In the genomic region with DNA sequence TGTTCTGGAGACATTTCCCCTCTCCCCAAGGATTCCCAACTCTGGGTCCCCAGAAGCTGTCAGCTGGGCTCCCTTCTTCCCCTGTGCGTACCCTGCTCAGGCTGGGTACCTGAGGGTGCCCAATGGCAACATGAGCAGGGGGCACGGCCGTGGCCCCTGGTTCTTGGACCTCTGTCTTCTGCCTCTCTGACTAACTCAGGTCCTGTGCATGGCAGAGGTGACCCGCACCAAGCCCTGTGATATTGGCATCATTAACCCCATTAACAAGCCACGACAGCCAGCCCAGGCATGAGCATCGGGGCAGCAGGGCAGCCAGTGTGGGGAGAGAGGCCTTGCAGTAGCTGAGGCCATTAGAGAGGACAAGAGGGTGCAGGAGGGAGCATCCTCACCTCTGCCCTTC, we compare ENCODE assay signal across 24 cellular contexts. TPM values are rescaled to one million over a fixed set of nuclear protein-coding genes. Genes with fewer than 3 reads are reported as not detected.
DNase-seq lines count a peak whose midpoint lies in the region; ATAC-seq and TF ChIP-seq lines count a peak whose summit lies in the region.
"Had no signal": no experiment of that assay in that cellular context is flagged by ENCODE, and none has a peak within 500 bp of the region (broad histone marks: within the 10 kb centered on the region; RNA-seq: fewer than 3 reads in every experiment).

No MANE protein-coding gene starts in this region.

- no peak overlapping the region for H3K4ac ChIP-seq in neuronal stem cell (ENCODE audit: low read length)

- H3K27ac ChIP-seq in right atrium auricular region: no peak overlapping the region
- no peak overlapping the region for H3K27ac ChIP-seq in RWPE2 (ENCODE audit: poor library complexity, severe bottlenecking)
- no peak overlapping the region for H3K27ac ChIP-seq in left ventricle myocardium inferior (replicated peaks)
- H3K27ac ChIP-seq in neuronal stem cell (replicated peaks; ENCODE audit: low read length): no peak overlapping the region
- no peak overlapping the region for H3K27ac ChIP-seq in GM23248
- H3K27ac ChIP-seq: 22Rv1, A549, C4-2B, HL-60 had no signal

- H3K9me3 ChIP-seq in right atrium auricular region (no peaks in the 10 kb centered on the region), RWPE2 (ENCODE audit: severe bottlenecking) (no peaks in the 10 kb centered on the region), left ventricle myocardium inferior (replicated peaks) (no peaks in the 10 kb centered on the region), neuronal stem cell (replicated peaks in 1 of 2; ENCODE audit: control insufficient read depth in 2 of 2, insufficient read depth in 1 of 2, low read depth in 1 of 2, low read length in 2 of 2) (peaks cover 0 to 2% of the 10 kb centered on the region in 2 donors), GM23248 (ENCODE audit: low read depth) (no peaks in the 10 kb centered on the region)
- H3K9me3 ChIP-seq: A549, Caco-2 had no signal

- peak overlapping the region; percentile 93 for H2BK12ac ChIP-seq in neuronal stem cell (ENCODE audit: low read length)

- H3K9me2 ChIP-seq in GM23248 (ENCODE audit: insufficient read depth): no peaks in the 10 kb centered on the region

- no peaks in the 10 kb centered on the region for H3K36me3 ChIP-seq in right atrium auricular region
- H3K36me3 ChIP-seq in RWPE2 (ENCODE audit: low read depth): no peaks in the 10 kb centered on the region
- H3K36me3 ChIP-seq in left ventricle myocardium inferior: no peaks in the 10 kb centered on the region
- no peaks in the 10 kb centered on the region for H3K36me3 ChIP-seq in neuronal stem cell (replicated peaks in 1 of 2; ENCODE audit: control insufficient read depth in 2 of 2, insufficient read depth in 2 of 2, low read length in 2 of 2)
- no peaks in the 10 kb centered on the region for H3K36me3 ChIP-seq in GM23248 (ENCODE audit: low read depth)

- peaks cover 21% of the 10 kb centered on the region for H3K4me1 Mint-ChIP-seq in stimulated activated effector memory CD8-positive, alpha-beta T cell treated with anti-CD3 and anti-CD28 coated beads, Interleukin-12 subunit alpha, Interleukin-12 subunit beta, amount 100 ng/mL, for 72 hours
- no peaks in the 10 kb centered on the region for H3K4me1 Mint-ChIP-seq in stimulated activated memory B cell treated with anti-CD40 and anti-IgM and Interleukin-4, amounts not matched to agents 10 μg/mL and 1 μg/mL and 100 μg/mL, for 72 hours
- H3K4me1 Mint-ChIP-seq: GM23338 had no signal

- no peak overlapping the region for H2AFZ ChIP-seq in neuronal stem cell (ENCODE audit: low read length)
- H2AFZ ChIP-seq in GM23248: no peak overlapping the region
- H2AFZ ChIP-seq: GM23338 had no signal

- TF ChIP-seq CTCF in right atrium auricular region (IDR thresholded peaks at IDR 0.05): no peak
- TF ChIP-seq CTCF in RWPE2 (IDR thresholded peaks at IDR 0.05; ENCODE audit: poor library complexity, severe bottlenecking): no peak
- no peak for TF ChIP-seq CTCF in left ventricle myocardium inferior (IDR thresholded peaks at IDR 0.05; ENCODE audit: borderline replicate concordance)

- no peaks in the 10 kb centered on the region for H3K27me3 ChIP-seq in right atrium auricular region
- H3K27me3 ChIP-seq in RWPE2 (ENCODE audit: insufficient read depth, poor library complexity, severe bottlenecking): no peaks in the 10 kb centered on the region
- H3K27me3 ChIP-seq in left ventricle myocardium inferior (ENCODE audit: low read depth): peaks cover 51% of the 10 kb centered on the region
- H3K27me3 ChIP-seq in neuronal stem cell (ENCODE audit: control insufficient read depth in 3 of 3, insufficient read depth in 3 of 3, low read depth in 1 of 3, low read length in 3 of 3): peaks cover 0 to 4% (median 0%) of the 10 kb centered on the region in 3 experiments
- H3K27me3 ChIP-seq in GM23248 (replicated peaks; ENCODE audit: insufficient read depth): no peaks in the 10 kb centered on the region

- no peak overlapping the region for H3K27ac Mint-ChIP-seq in stimulated activated effector memory CD8-positive, alpha-beta T cell treated with anti-CD3 and anti-CD28 coated beads, Interleukin-12 subunit alpha, Interleukin-12 subunit beta, amount 100 ng/mL, for 72 hours
- no peak overlapping the region for H3K27ac Mint-ChIP-seq in stimulated activated memory B cell treated with anti-CD40 and anti-IgM and Interleukin-4, amounts not matched to agents 10 μg/mL and 1 μg/mL and 100 μg/mL, for 72 hours
- H3K27ac Mint-ChIP-seq: CD4-positive, alpha-beta T cell; GM23338 had no signal

- WGBS in neuronal stem cell (ENCODE audit: extremely low coverage in 2 of 2, insufficient read length in 2 of 2, insufficient replicate concordance in 1 of 2), 2 donors: no CpG with 5 or more reads among the region's 6 CpGs
- 81 to 86% methylated on average over 6 of the region's 6 CpGs for WGBS in GM23248 (ENCODE audit: low coverage in 1 of 2, low lambda C conversion rate in 2 of 2, missing lambda C conversion rate in 2 of 2), 2 experiments

- H3K4me3 ChIP-seq in right atrium auricular region: no peak overlapping the region
- no peak overlapping the region for H3K4me3 ChIP-seq in RWPE2 (ENCODE audit: severe bottlenecking)
- H3K4me3 ChIP-seq in left ventricle myocardium inferior: no peak overlapping the region
- H3K4me3 ChIP-seq in neuronal stem cell (ENCODE audit: low read length in 2 of 2): no peak overlapping the region
- no peak overlapping the region for H3K4me3 ChIP-seq in GM23248
- H3K4me3 ChIP-seq: A549, GM23338 had no signal

- H4K8ac ChIP-seq in neuronal stem cell (ENCODE audit: low read depth, low read length): no peak overlapping the region

- H3K9me3 Mint-ChIP-seq in stimulated activated effector memory CD8-positive, alpha-beta T cell treated with anti-CD3 and anti-CD28 coated beads, Interleukin-12 subunit alpha, Interleukin-12 subunit beta, amount 100 ng/mL, for 72 hours: peaks cover 4% of the 10 kb centered on the region
- peaks cover 22% of the 10 kb centered on the region for H3K9me3 Mint-ChIP-seq in stimulated activated memory B cell treated with anti-CD40 and anti-IgM and Interleukin-4, amounts not matched to agents 10 μg/mL and 1 μg/mL and 100 μg/mL, for 72 hours
- H3K9me3 Mint-ChIP-seq: CD4-positive, alpha-beta T cell had no signal

- H3K23ac ChIP-seq in neuronal stem cell (ENCODE audit: low read depth, low read length, poor library complexity): peak overlapping the region; percentile 22

- H3K27me3 Mint-ChIP-seq in stimulated activated memory B cell treated with anti-CD40 and anti-IgM and Interleukin-4, amounts not matched to agents 10 μg/mL and 1 μg/mL and 100 μg/mL, for 72 hours: peaks cover 13% of the 10 kb centered on the region

- no peak overlapping the region for H3K4me3 Mint-ChIP-seq in stimulated activated effector memory CD8-positive, alpha-beta T cell treated with anti-CD3 and anti-CD28 coated beads, Interleukin-12 subunit alpha, Interleukin-12 subunit beta, amount 100 ng/mL, for 72 hours
- H3K4me3 Mint-ChIP-seq in stimulated activated memory B cell treated with anti-CD40 and anti-IgM and Interleukin-4, amounts not matched to agents 10 μg/mL and 1 μg/mL and 100 μg/mL, for 72 hours: no peak overlapping the region
- H3K4me3 Mint-ChIP-seq: CD4-positive, alpha-beta T cell; GM23338 had no signal

- peaks cover 53% of the 10 kb centered on the region for H3K79me2 ChIP-seq in GM23248 (ENCODE audit: insufficient read depth)

- H2AK5ac ChIP-seq in neuronal stem cell (ENCODE audit: low read depth, low read length): peak overlapping the region; percentile 100

- no peak for ATAC-seq in Right ventricle myocardium inferior
- ATAC-seq in RWPE2 (ENCODE audit: low read depth): no peak
- ATAC-seq in stimulated activated effector memory CD8-positive, alpha-beta T cell treated with anti-CD3 and anti-CD28 coated beads, Interleukin-12 subunit alpha, Interleukin-12 subunit beta, amount 100 ng/mL, for 72 hours: no peak
- ATAC-seq in stimulated activated memory B cell treated with anti-CD40 and anti-IgM and Interleukin-4, amounts not matched to agents 10 μg/mL and 1 μg/mL and 100 μg/mL, for 72 hours: no peak
- ATAC-seq: A549, GM23338 had no signal

- no peaks in the 10 kb centered on the region for H3K36me3 Mint-ChIP-seq in stimulated activated effector memory CD8-positive, alpha-beta T cell treated with anti-CD3 and anti-CD28 coated beads, Interleukin-12 subunit alpha, Interleukin-12 subunit beta, amount 100 ng/mL, for 72 hours
- H3K36me3 Mint-ChIP-seq in stimulated activated memory B cell treated with anti-CD40 and anti-IgM and Interleukin-4, amounts not matched to agents 10 μg/mL and 1 μg/mL and 100 μg/mL, for 72 hours: no peaks in the 10 kb centered on the region

- peak overlapping the region; percentile 99 for H2BK15ac ChIP-seq in neuronal stem cell (ENCODE audit: low read length)

- H3K4me2 ChIP-seq in neuronal stem cell (ENCODE audit: insufficient read depth, low read length, poor library complexity, severe bottlenecking) (no peak overlapping the region), GM23248 (ENCODE audit: unreplicated experiment) (no peak overlapping the region)
- H3K4me2 ChIP-seq: A549, GM23338 had no signal

- H3K4me1 ChIP-seq in right atrium auricular region: no peaks in the 10 kb centered on the region
- H3K4me1 ChIP-seq in RWPE2 (ENCODE audit: insufficient read depth, poor library complexity, severe bottlenecking): no peaks in the 10 kb centered on the region
- no peaks in the 10 kb centered on the region for H3K4me1 ChIP-seq in left ventricle myocardium inferior
- peaks cover 0 to 6% of the 10 kb centered on the region in 2 donors for H3K4me1 ChIP-seq in neuronal stem cell (ENCODE audit: control insufficient read depth in 2 of 2, insufficient read depth in 1 of 2, low read depth in 1 of 2, low read length in 2 of 2)
- no peaks in the 10 kb centered on the region for H3K4me1 ChIP-seq in GM23248 (ENCODE audit: insufficient read depth)
- H3K4me1 ChIP-seq: A549, Caco-2 had no signal

- peak overlapping the region; percentile 93 for H2BK120ac ChIP-seq in neuronal stem cell (ENCODE audit: low read depth, low read length)

- peak overlapping the region; percentile 88 for H3K18ac ChIP-seq in neuronal stem cell (ENCODE audit: low read length)

- H2BK5ac ChIP-seq in neuronal stem cell (ENCODE audit: low read length): peak overlapping the region; percentile 33

- peak overlapping the region; percentile 59 for H3K14ac ChIP-seq in neuronal stem cell (ENCODE audit: low read length)

- intact Hi-C loops in Right ventricle myocardium inferior (cut with DNase I) (no loop called here), left ventricle myocardium inferior (cut with micrococcal nuclease) (no loop called here)

- no peaks in the 10 kb centered on the region for H3K79me1 ChIP-seq in neuronal stem cell (ENCODE audit: low read depth, low read length)

- no peaks in the 10 kb centered on the region for H4K20me1 ChIP-seq in GM23248 (ENCODE audit: insufficient read depth)

- H3F3A ChIP-seq in GM23248 (ENCODE audit: insufficient read depth): peaks cover 13% of the 10 kb centered on the region

- H4K91ac ChIP-seq in neuronal stem cell (ENCODE audit: low read depth, low read length, poor library complexity): no peak overlapping the region

- no peak overlapping the region for H3K9ac ChIP-seq in neuronal stem cell (ENCODE audit: low read depth, low read length, poor library complexity)
- H3K9ac ChIP-seq in GM23248: no peak overlapping the region

- in situ Hi-C loops in GM23248 (cut with MboI): no loop called here

- peak; percentile 33 for DNase-seq in Right ventricle myocardium inferior (ENCODE audit: missing footprints)
- no peak for DNase-seq in right atrium auricular region (ENCODE audit: low spot score)
- peak; percentile 42 for DNase-seq in RWPE2 (ENCODE audit: low spot score)
- peak; percentile 5 for DNase-seq in left ventricle myocardium inferior
- no peak for DNase-seq in neuronal stem cell (ENCODE audit: low spot score)
- no peak for DNase-seq in stimulated activated effector memory CD8-positive, alpha-beta T cell treated with anti-CD3 and anti-CD28 coated beads, Interleukin-12 subunit alpha, Interleukin-12 subunit beta, amount 100 ng/mL, for 72 hours (ENCODE audit: low spot score in 2 of 2)
- DNase-seq in GM23248: no peak
- DNase-seq: AML-193, Caco-2, DMS153, DMS79, GDM1, HCEC 1CT, IMR-90 had no signal

RNA-seq across cellular contexts. Expression of a gene that starts 28.4 kb away (rescaled TPM):
- not detected for total RNA-seq in Right ventricle myocardium inferior
- total RNA-seq in right atrium auricular region: not detected
- total RNA-seq in left ventricle myocardium inferior: not detected
- polyA plus RNA-seq in neuronal stem cell (2013, experiment 1 of 2): 3.6 TPM
- 3.6 TPM for polyA plus RNA-seq in neuronal stem cell (2013, experiment 2 of 2)
- total RNA-seq in GM23248 (2014; rRNA removed; shearing (Covaris generic)): not detected in 2 replicates
- polyA plus RNA-seq in GM23248 (2016; fragmentation: Nextera tagmentation; extraction: Ambion mirVana): 0.19 and 0.36 TPM in 2 replicates
- total RNA-seq: Caco-2; CD4-positive, alpha-beta T cell; Daoy; GM23338; IMR-90 had no signal
- polyA plus RNA-seq: BJ, GM23338, IMR-90 had no signal

RNA-seq across cellular contexts. Expression of a gene that starts 49.2 kb away (rescaled TPM):
- total RNA-seq in Right ventricle myocardium inferior: 34.8 TPM
- 1 to 10 TPM; 6.5 to 9.5 TPM for total RNA-seq in right atrium auricular region
- 17.5 TPM for total RNA-seq in left ventricle myocardium inferior
- polyA plus RNA-seq in neuronal stem cell (2013, experiment 1 of 2): 61.0 TPM
- polyA plus RNA-seq in neuronal stem cell (2013, experiment 2 of 2): 58.1 TPM
- 101 and 145 TPM in 2 replicates for total RNA-seq in GM23248 (2014; rRNA removed; shearing (Covaris generic))
- 155 and 228 TPM in 2 replicates for polyA plus RNA-seq in GM23248 (2016; fragmentation: Nextera tagmentation; extraction: Ambion mirVana)
- total RNA-seq: Caco-2; CD4-positive, alpha-beta T cell; GM23338; HT1080 had no signal
- polyA plus RNA-seq: GM23338 had no signal

Comparison
In these comparisons a context has a peak if more than half of its experiments do, and no peak if none do; other contexts are left out.
1. DNase-seq: peak in Right ventricle myocardium inferior (single experiment), RWPE2 (single experiment) and left ventricle myocardium inferior (single experiment); none in right atrium auricular region (single experiment), neuronal stem cell (single experiment), stimulated activated effector memory CD8-positive, alpha-beta T cell treated with anti-CD3 and anti-CD28 coated beads, Interleukin-12 subunit alpha, Interleukin-12 subunit beta, amount 100 ng/mL, for 72 hours (0 of 2) and GM23248 (single experiment).